17 cellular contexts compared by ENCODE assay signal in genomic region chr17:19304751-19305150, GRCh38. TPM values are rescaled to one million over a fixed set of nuclear protein-coding genes. Genes with fewer than 3 reads are reported as not detected.
DNase-seq lines count a peak whose midpoint lies in the region; ATAC-seq and TF ChIP-seq lines count a peak whose summit lies in the region.
"Had no signal": no experiment of that assay in that cellular context is flagged by ENCODE, and none has a peak within 500 bp of the region (broad histone marks: within the 10 kb centered on the region; RNA-seq: fewer than 3 reads in every experiment).

No MANE protein-coding gene starts in this region.

- TF ChIP-seq CTCF in C4-2B (conservative IDR thresholded peaks at IDR 0.05) (no peak), OCI-LY7 (conservative IDR thresholded peaks at IDR 0.05; ENCODE audit: low read length) (no peak), esophagus squamous epithelium (IDR thresholded peaks at IDR 0.05) (no peak), psoas muscle (IDR thresholded peaks at IDR 0.05) (no peak), testis (IDR thresholded peaks at IDR 0.05) (no peak)

- no peak for ATAC-seq in psoas muscle
- ATAC-seq in activated naive CD8-positive, alpha-beta T cell treated with anti-CD3 and anti-CD28 coated beads, Interleukin-2, amount 50 U/mL, for 24 hours = no peak
- no peak for ATAC-seq in HG03139 (IDR thresholded peaks at IDR 0.05; ENCODE audit: unreplicated experiment)
- ATAC-seq: naive thymus-derived CD8-positive, alpha-beta T cell had no signal

- 94 to 100% methylated on average over 3 of the region's 5 CpGs for WGBS in esophagus squamous epithelium, 2 donors
- 90 to 96% (median 93%) methylated on average over 5 of the region's 5 CpGs for WGBS in psoas muscle, 3 donors
- WGBS in testis, 2 donors = 88 to 97% methylated on average over 5 of the region's 5 CpGs

- H3K9me3 ChIP-seq in OCI-LY7 (ENCODE audit: low read length) = no peaks in the 10 kb centered on the region
- H3K9me3 ChIP-seq in esophagus squamous epithelium = no peaks in the 10 kb centered on the region
- no peaks in the 10 kb centered on the region for H3K9me3 ChIP-seq in psoas muscle
- no peaks in the 10 kb centered on the region for H3K9me3 ChIP-seq in testis
- H3K9me3 ChIP-seq: thoracic aorta had no signal

- POLR2A ChIA-PET in OCI-LY7 (lab: Charles Lee) = interaction anchor here (1.1 kb wide), 1 partner anchor 19 kb away, joined by 3 read pairs; no protein-coding TSS in a partner anchor

- H3K79me2 ChIP-seq in OCI-LY7 (ENCODE audit: insufficient read depth, low read depth, low read length) = no peaks in the 10 kb centered on the region

- H3K9me2 ChIP-seq in OCI-LY7 (ENCODE audit: insufficient read depth, low read length) = no peaks in the 10 kb centered on the region

- H3K36me3 Mint-ChIP-seq in activated naive CD8-positive, alpha-beta T cell treated with anti-CD3 and anti-CD28 coated beads, Interleukin-2, amount 50 U/mL, for 24 hours (ENCODE audit: low read depth) = no peaks in the 10 kb centered on the region
- H3K36me3 Mint-ChIP-seq: naive thymus-derived CD8-positive, alpha-beta T cell had no signal

- peak overlapping the region; percentile 82 for H3K4me2 ChIP-seq in OCI-LY7 (ENCODE audit: low read length)

- DNase-seq in OCI-LY7 (ENCODE audit: low spot score) (no peak), esophagus squamous epithelium (lab: John Stamatoyannopoulos, UW) (no peak), psoas muscle (no peak), SHP77 treated with DMSO at 0.1 percent for 48 hours (lab: John Stamatoyannopoulos, UW) (no peak), testis (no peak)
- DNase-seq in activated naive CD8-positive, alpha-beta T cell treated with anti-CD3 and anti-CD28 coated beads, Interleukin-2, amount 50 U/mL, for 24 hours = no peak
- DNase-seq: activated CD4-positive, alpha-beta T cell treated with anti-CD3 and anti-CD28 coated beads, Interleukin-2, amount 50 U/mL, for 1 hour; activated CD8-positive, alpha-beta memory T cell treated with anti-CD3 and anti-CD28 coated beads, Interleukin-2, amount 50 U/mL, for 48 hours; activated effector memory CD4-positive, alpha-beta T cell treated with Interleukin-2 at 50 U/mL for 16 hours; effector memory CD4-positive, alpha-beta T cell; naive thymus-derived CD8-positive, alpha-beta T cell; NCI-H1048; NCI-H446 had no signal

- TF ChIP-seq POLR2A in esophagus squamous epithelium (IDR thresholded peaks at IDR 0.05) (no peak), testis (IDR thresholded peaks at IDR 0.05) (no peak)

- intact Hi-C loops in OCI-LY7 (cut with micrococcal nuclease; ENCODE audit: unreplicated experiment) (loop anchor here (2.0 to 5.0 kb wide), 2 partner anchors 34 to 158 kb away; no protein-coding TSS in a partner anchor), esophagus squamous epithelium (cut with DNase I) (no loop called here), psoas muscle (cut with DNase I) (no loop called here), testis (cut with DNase I; ENCODE audit: low total_unique reads) (no loop called here)

- H3K27ac ChIP-seq in C4-2B (0 out of 2 replicates have a peak overlapping the region, but pooled peaks have one; percentile 14), OCI-LY7 (ENCODE audit: low read depth, low read length, poor library complexity, severe bottlenecking) (peak overlapping the region; percentile 84), esophagus squamous epithelium (peak overlapping the region in 3 of 4 donors; percentile 35 to 49 (median 49)), psoas muscle (peak overlapping the region; percentile 40), testis (no peak overlapping the region)
- H3K27ac ChIP-seq: thoracic aorta had no signal

- CTCF ChIA-PET in OCI-LY7 (lab: Charles Lee; ENCODE audit: unreplicated experiment) = interaction anchor here (0.6 kb wide), 1 partner anchor 73 kb away, joined by 3 read pairs; the partner anchor contains the start of gene MAPK7

- peaks cover 37% of the 10 kb centered on the region for H3K27me3 Mint-ChIP-seq in activated naive CD8-positive, alpha-beta T cell treated with anti-CD3 and anti-CD28 coated beads, Interleukin-2, amount 50 U/mL, for 24 hours

- H3K27me3 ChIP-seq in esophagus squamous epithelium (no peaks in the 10 kb centered on the region), psoas muscle (ENCODE audit: insufficient read depth in 3 of 3, low read length in 2 of 3) (no peaks in the 10 kb centered on the region), testis (no peaks in the 10 kb centered on the region)

- no TSS peak for BruUV-seq in OCI-LY7 (replicated peaks; lab: Mats Ljungman, UMichigan)

- H4K20me1 ChIP-seq in OCI-LY7 (ENCODE audit: insufficient read depth, low read length) = peaks cover 16% of the 10 kb centered on the region

- H3K4me3 ChIP-seq in OCI-LY7 (ENCODE audit: low read depth, low read length, poor library complexity, severe bottlenecking) = no peak overlapping the region
- H3K4me3 ChIP-seq in esophagus squamous epithelium = no peak overlapping the region
- no peak overlapping the region for H3K4me3 ChIP-seq in psoas muscle
- no peak overlapping the region for H3K4me3 ChIP-seq in testis
- H3K4me3 ChIP-seq: thoracic aorta had no signal

- no peak overlapping the region for H3K27ac Mint-ChIP-seq in activated naive CD8-positive, alpha-beta T cell treated with anti-CD3 and anti-CD28 coated beads, Interleukin-2, amount 50 U/mL, for 24 hours

- H3K9me3 Mint-ChIP-seq in activated naive CD8-positive, alpha-beta T cell treated with anti-CD3 and anti-CD28 coated beads, Interleukin-2, amount 50 U/mL, for 24 hours = no peaks in the 10 kb centered on the region
- H3K9me3 Mint-ChIP-seq: HFFc6; naive thymus-derived CD8-positive, alpha-beta T cell had no signal

- no peak overlapping the region for H2AFZ ChIP-seq in OCI-LY7 (ENCODE audit: low read length)

- H3K4me1 Mint-ChIP-seq in activated naive CD8-positive, alpha-beta T cell treated with anti-CD3 and anti-CD28 coated beads, Interleukin-2, amount 50 U/mL, for 24 hours = peaks cover 37% of the 10 kb centered on the region

- H3K4me3 Mint-ChIP-seq in activated naive CD8-positive, alpha-beta T cell treated with anti-CD3 and anti-CD28 coated beads, Interleukin-2, amount 50 U/mL, for 24 hours = no peak overlapping the region
- H3K4me3 Mint-ChIP-seq: HFFc6 had no signal

- H3K4me1 ChIP-seq in OCI-LY7 (ENCODE audit: insufficient read depth, low read length, poor library complexity, severe bottlenecking) = peaks cover 80% of the 10 kb centered on the region
- H3K4me1 ChIP-seq in esophagus squamous epithelium = peaks cover 19 to 77% (median 20%) of the 10 kb centered on the region in 3 donors
- H3K4me1 ChIP-seq in psoas muscle = peaks cover 42% of the 10 kb centered on the region
- peaks cover 33% of the 10 kb centered on the region for H3K4me1 ChIP-seq in testis

- H3K36me3 ChIP-seq in OCI-LY7 (ENCODE audit: insufficient read depth, low read length) = no peaks in the 10 kb centered on the region
- peaks cover 0 to 91% (median 0%) of the 10 kb centered on the region in 3 donors for H3K36me3 ChIP-seq in esophagus squamous epithelium
- H3K36me3 ChIP-seq in psoas muscle (ENCODE audit: insufficient read depth in 1 of 2, low read depth in 1 of 2) = peaks cover 0 to 1% of the 10 kb centered on the region in 2 donors
- H3K36me3 ChIP-seq in testis (ENCODE audit: low read depth, missing control alignments) = no peaks in the 10 kb centered on the region
- H3K36me3 ChIP-seq: thoracic aorta had no signal

RNA-seq across cellular contexts. Expression of gene B9D1, which starts 57.8 kb away (rescaled TPM):
- 35.8 and 38.1 TPM in 2 replicates for total RNA-seq in OCI-LY7 (2014; rRNA removed; shearing (Covaris generic))
- 21.1 and 24.1 TPM in 2 replicates for total RNA-seq in OCI-LY7 (2022)
- total RNA-seq in esophagus squamous epithelium = 10 to 100 TPM in 3 of 4 donors, 1 to 10 TPM in 1; 9.2 to 24.5 (median 13.0) TPM
- total RNA-seq in psoas muscle = 1 to 10 TPM; 4.7 to 8.7 (median 6.4) TPM
- 1 to 10 TPM; 7.0 to 9.2 (median 7.3) TPM for polyA plus RNA-seq in psoas muscle
- total RNA-seq in testis = 10 to 100 TPM; 42.1 to 59.9 TPM
- 132 TPM for polyA plus RNA-seq in testis (ENCODE audit: insufficient read depth, low read depth, low replicate concordance)

Comparison
In these comparisons a context has a peak if more than half of its experiments do, and no peak if none do; other contexts are left out.
1. H3K27ac ChIP-seq: peak in C4-2B (single experiment), OCI-LY7 (single experiment), esophagus squamous epithelium (3 of 4) and psoas muscle (single experiment); none in testis (0 of 2).